23 cellular contexts compared by ENCODE assay signal in genomic region chr16:5003828-5004227, GRCh38. TPM values are rescaled to one million over a fixed set of nuclear protein-coding genes. Genes with fewer than 3 reads are reported as not detected.
"Had no signal": no experiment of that assay in that cellular context is flagged by ENCODE, and none has a peak within 500 bp of the region (broad histone marks: within the 10 kb centered on the region; RNA-seq: fewer than 3 reads in every experiment).

No MANE protein-coding gene starts in this region.

- H3K4me1 Mint-ChIP-seq: activated B cell treated with CpG ODN at 0.5 μM for 24 hours; activated CD4-positive, alpha-beta T cell treated with anti-CD3 and anti-CD28 coated beads, Interleukin-2, amount 10 ng/mL, durations not matched to agents 24 days and 14 days; activated CD8-positive, alpha-beta memory T cell treated with anti-CD3 and anti-CD28 coated beads, Interleukin-2, amount 10 ng/mL, durations not matched to agents 7 days and 5 days; activated naive CD4-positive, alpha-beta T cell treated with anti-CD3 and anti-CD28 coated beads, Interleukin-2, amount 50 U/mL, for 24 hours; brain had no signal

- DNase-seq: activated B cell treated with CpG ODN at 0.5 μM for 24 hours; activated CD4-positive, alpha-beta T cell treated with anti-CD3 and anti-CD28 coated beads for 1 hour; activated CD4-positive, alpha-beta T cell treated with anti-CD3 and anti-CD28 coated beads, Interleukin-2, amount 10 ng/mL, durations not matched to agents 24 days and 14 days; activated CD4-positive, alpha-beta T cell treated with anti-CD3 and anti-CD28 coated beads, Interleukin-2, amount 50 U/mL, for 48 hours; activated CD8-positive, alpha-beta memory T cell treated with anti-CD3 and anti-CD28 coated beads, Interleukin-2, amount 10 ng/mL, durations not matched to agents 7 days and 5 days; activated effector memory CD4-positive, alpha-beta T cell treated with Interleukin-2 at 50 U/mL for 16 hours; activated naive CD4-positive, alpha-beta T cell; activated T-cell treated with anti-CD3 and anti-CD28 coated beads, Interleukin-2, amount 50 U/mL, for 24 hours; IMR-90; Kasumi-1; KBM-7; NCI-H1105 treated with DMSO at 0.1 percent for 48 hours; NCI-H1436 treated with DMSO at 0.1 percent for 48 hours; NCI-H187; NCI-H2081; NCI-H510A treated with DMSO at 0.1 percent for 48 hours; PC-3; SIG-M5; T-helper 17 cell; T-helper 9 cell had no signal

- H3K27ac Mint-ChIP-seq: activated B cell treated with CpG ODN at 0.5 μM for 24 hours; activated CD4-positive, alpha-beta T cell treated with anti-CD3 and anti-CD28 coated beads, Interleukin-2, amount 10 ng/mL, durations not matched to agents 24 days and 14 days; activated CD8-positive, alpha-beta memory T cell treated with anti-CD3 and anti-CD28 coated beads, Interleukin-2, amount 10 ng/mL, durations not matched to agents 7 days and 5 days; activated naive CD4-positive, alpha-beta T cell treated with anti-CD3 and anti-CD28 coated beads, Interleukin-2, amount 50 U/mL, for 24 hours; activated T-cell treated with anti-CD3 and anti-CD28 coated beads, Interleukin-2, amount 50 U/mL, for 24 hours; activated T-helper 1 cell treated with anti-CD3 and anti-CD28 coated beads, Interleukin-12 subunit alpha, Interleukin-12 subunit beta, Interleukin-2, Interleukin-4 antibody, amounts not matched to agents 30 ng/mL and 10 ng/mL and 1 ng/mL, durations not matched to agents 14 hours and 24 hours and 36 hours; brain; T-helper 17 cell had no signal

- H3K36me3 Mint-ChIP-seq: activated CD8-positive, alpha-beta memory T cell treated with anti-CD3 and anti-CD28 coated beads, Interleukin-2, amount 10 ng/mL, durations not matched to agents 7 days and 5 days; activated naive CD4-positive, alpha-beta T cell treated with anti-CD3 and anti-CD28 coated beads, Interleukin-2, amount 50 U/mL, for 24 hours; brain had no signal

- H3K27me3 Mint-ChIP-seq: activated CD4-positive, alpha-beta T cell treated with anti-CD3 and anti-CD28 coated beads, Interleukin-2, amount 10 ng/mL, durations not matched to agents 24 days and 14 days; activated naive CD4-positive, alpha-beta T cell treated with anti-CD3 and anti-CD28 coated beads, Interleukin-2, amount 50 U/mL, for 24 hours had no signal

- H3K9me3 Mint-ChIP-seq: activated B cell treated with CpG ODN at 0.5 μM for 24 hours; activated CD4-positive, alpha-beta T cell treated with anti-CD3 and anti-CD28 coated beads, Interleukin-2, amount 10 ng/mL, durations not matched to agents 24 days and 14 days; activated naive CD4-positive, alpha-beta T cell treated with anti-CD3 and anti-CD28 coated beads, Interleukin-2, amount 50 U/mL, for 24 hours; activated T-cell treated with anti-CD3 and anti-CD28 coated beads, Interleukin-2, amount 50 U/mL, for 24 hours; activated T-helper 1 cell treated with anti-CD3 and anti-CD28 coated beads, Interleukin-12 subunit alpha, Interleukin-12 subunit beta, Interleukin-2, Interleukin-4 antibody, amounts not matched to agents 30 ng/mL and 10 ng/mL and 1 ng/mL, durations not matched to agents 14 hours and 24 hours and 36 hours; brain had no signal

- H3K4me3 Mint-ChIP-seq: activated B cell treated with CpG ODN at 0.5 μM for 24 hours; activated CD4-positive, alpha-beta T cell treated with anti-CD3 and anti-CD28 coated beads, Interleukin-2, amount 10 ng/mL, durations not matched to agents 24 days and 14 days; activated CD8-positive, alpha-beta memory T cell treated with anti-CD3 and anti-CD28 coated beads, Interleukin-2, amount 10 ng/mL, durations not matched to agents 7 days and 5 days; activated naive CD4-positive, alpha-beta T cell treated with anti-CD3 and anti-CD28 coated beads, Interleukin-2, amount 50 U/mL, for 24 hours; activated T-cell treated with anti-CD3 and anti-CD28 coated beads, Interleukin-2, amount 50 U/mL, for 24 hours; activated T-helper 1 cell treated with anti-CD3 and anti-CD28 coated beads, Interleukin-12 subunit alpha, Interleukin-12 subunit beta, Interleukin-2, Interleukin-4 antibody, amounts not matched to agents 30 ng/mL and 10 ng/mL and 1 ng/mL, durations not matched to agents 14 hours and 24 hours and 36 hours; brain; T-helper 17 cell had no signal

- ATAC-seq: activated CD8-positive, alpha-beta memory T cell treated with anti-CD3 and anti-CD28 coated beads, Interleukin-2, amount 10 ng/mL, durations not matched to agents 7 days and 5 days; PC-3; T-helper 17 cell had no signal

RNA-seq across cellular contexts. Expression of gene SEC14L5, which starts 45.7 kb away (rescaled TPM):
- total RNA-seq: activated B cell treated with CpG ODN at 0.5 μM for 24 hours; activated CD4-positive, alpha-beta T cell treated with anti-CD3 and anti-CD28 coated beads, Interleukin-2, amount 10 ng/mL, durations not matched to agents 24 days and 14 days; activated CD8-positive, alpha-beta memory T cell treated with anti-CD3 and anti-CD28 coated beads, Interleukin-2, amount 10 ng/mL, durations not matched to agents 7 days and 5 days; activated T-helper 1 cell treated with anti-CD3 and anti-CD28 coated beads, Interleukin-12 subunit alpha, Interleukin-12 subunit beta, Interleukin-2, Interleukin-4 antibody, amounts not matched to agents 30 ng/mL and 10 ng/mL and 1 ng/mL, durations not matched to agents 14 hours and 24 hours and 36 hours; IMR-90; PC-3 had no signal
